7 cellular contexts compared by ENCODE assay signal in genomic region chr2:1707771-1708351, GRCh38.
A peak's percentile ranks its signal among the peaks of the same experiment; 100 is the strongest.
DNase-seq lines count a peak whose midpoint lies in the region; ATAC-seq lines count a peak whose summit lies in the region.

No MANE protein-coding gene starts in this region.

- DNase-seq in MV-4-11 (lab: John Stamatoyannopoulos, UW) (peak; percentile 36), amniotic epithelial cell (ENCODE audit: low read depth) (peak; percentile 71), iPS-NIHi11 (ENCODE audit: low spot score) (peak; percentile 61), stromal cell of bone marrow (ENCODE audit: low read depth) (peak; percentile 83), activated T-cell treated with anti-CD3 and anti-CD28 coated beads for 4 hours (no peak)

- ATAC-seq in HG02970 (IDR thresholded peaks at IDR 0.05; ENCODE audit: low FRiP score, unreplicated experiment) (no peak), HG03520 (IDR thresholded peaks at IDR 0.05; ENCODE audit: unreplicated experiment) (no peak)
